In the genomic region with DNA sequence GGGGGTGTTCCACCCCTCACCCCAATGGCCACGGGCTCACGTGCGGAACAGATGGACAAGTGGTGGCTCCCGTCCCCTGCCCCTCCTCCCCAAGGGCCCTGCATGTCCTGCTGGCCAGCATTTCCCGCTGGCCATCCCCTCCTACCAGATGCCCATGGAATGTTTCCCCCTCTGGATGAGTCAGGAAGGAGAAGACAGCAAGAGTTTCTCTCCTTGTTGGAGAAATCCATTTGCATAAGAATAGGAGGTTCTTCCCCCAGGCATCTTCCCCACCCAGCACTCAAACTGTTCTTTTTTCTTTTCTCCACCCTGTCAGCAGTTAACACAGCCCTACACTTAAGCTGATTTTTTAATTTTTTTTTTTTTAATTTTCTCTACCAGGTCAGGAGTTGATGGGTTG, we compare ENCODE assay signal across 26 cellular contexts.
"Had no signal": no experiment of that assay in that cellular context is flagged by ENCODE, and none has a peak within 500 bp of the region (broad histone marks: within the 10 kb centered on the region; RNA-seq: fewer than 3 reads in every experiment).

No MANE protein-coding gene starts in this region.

- H3K27ac ChIP-seq: RWPE1, SJCRH30, VCaP had no signal

- H3K27ac Mint-ChIP-seq: activated CD4-positive, alpha-beta memory T cell treated with anti-CD3 and anti-CD28 coated beads, Interleukin-2, amount 10 ng/mL, durations not matched to agents 7 days and 5 days; activated CD4-positive, alpha-beta T cell treated with anti-CD3 and anti-CD28 coated beads for 36 hours; activated naive CD4-positive, alpha-beta T cell treated with anti-CD3 and anti-CD28 coated beads, Interleukin-2, amount 10 ng/mL, durations not matched to agents 7 days and 5 days; activated naive CD8-positive, alpha-beta T cell treated with anti-CD3 and anti-CD28 coated beads for 36 hours; activated T-helper 17 cell treated with anti-CD3 and anti-CD28 coated beads, Interleukin-2, amount 50 U/mL, for 72 hours had no signal

- H3K27me3 ChIP-seq: SJCRH30 had no signal

- H3K9ac ChIP-seq: SK-N-SH had no signal

- H3K9me3 ChIP-seq: SJCRH30, SK-N-SH had no signal

- H3K4me3 Mint-ChIP-seq: activated CD4-positive, alpha-beta memory T cell treated with anti-CD3 and anti-CD28 coated beads, Interleukin-2, amount 10 ng/mL, durations not matched to agents 7 days and 5 days; activated CD4-positive, alpha-beta T cell treated with anti-CD3 and anti-CD28 coated beads for 36 hours; activated naive CD4-positive, alpha-beta T cell treated with anti-CD3 and anti-CD28 coated beads, Interleukin-2, amount 10 ng/mL, durations not matched to agents 7 days and 5 days; activated naive CD8-positive, alpha-beta T cell treated with anti-CD3 and anti-CD28 coated beads for 36 hours; activated T-helper 17 cell treated with anti-CD3 and anti-CD28 coated beads, Interleukin-2, amount 50 U/mL, for 72 hours had no signal

- DNase-seq: activated CD4-positive, alpha-beta memory T cell treated with anti-CD3 and anti-CD28 coated beads, Interleukin-2, amount 10 ng/mL, durations not matched to agents 7 days and 5 days; activated CD4-positive, alpha-beta T cell treated with anti-CD3 and anti-CD28 coated beads for 36 hours; activated CD4-positive, alpha-beta T cell treated with anti-CD3 and anti-CD28 coated beads, Interleukin-2, amount 50 U/mL, for 1 hour; activated gamma-delta T cell treated with Interleukin-2 at 50 U/mL for 16 hours; activated naive CD4-positive, alpha-beta T cell treated with anti-CD3 and anti-CD28 coated beads, Interleukin-2, amount 10 ng/mL, durations not matched to agents 7 days and 5 days; activated naive CD8-positive, alpha-beta T cell treated with anti-CD3 and anti-CD28 coated beads for 36 hours; activated T-cell treated with anti-CD3 and anti-CD28 coated beads for 4 hours; activated T-cell treated with anti-CD3 and anti-CD28 coated beads, Interleukin-2, amount 50 U/mL, for 48 hours; Kasumi-1; NCI-H1105 treated with DMSO at 0.1 percent for 48 hours; NCI-H146; NCI-H187 treated with DMSO at 0.1 percent for 48 hours; NCI-H2081 treated with DMSO at 0.1 percent for 48 hours; NCI-H2227 treated with DMSO at 0.1 percent for 48 hours; NCI-H446 treated with DMSO at 0.1 percent for 48 hours; NCI-H526; NCI-H774; OCI-M1; Right ventricle myocardium superior; SK-N-SH; T-helper 1 cell had no signal

- ATAC-seq: activated CD4-positive, alpha-beta T cell treated with anti-CD3 and anti-CD28 coated beads for 36 hours; activated T-helper 17 cell treated with anti-CD3 and anti-CD28 coated beads, Interleukin-2, amount 50 U/mL, for 72 hours; Panc1 had no signal

- H3K36me3 Mint-ChIP-seq: activated naive CD4-positive, alpha-beta T cell treated with anti-CD3 and anti-CD28 coated beads, Interleukin-2, amount 10 ng/mL, durations not matched to agents 7 days and 5 days; activated naive CD8-positive, alpha-beta T cell treated with anti-CD3 and anti-CD28 coated beads for 36 hours had no signal

- H3K36me3 ChIP-seq: SJCRH30 had no signal

- H3K27me3 Mint-ChIP-seq: activated CD4-positive, alpha-beta memory T cell treated with anti-CD3 and anti-CD28 coated beads, Interleukin-2, amount 10 ng/mL, durations not matched to agents 7 days and 5 days; activated CD4-positive, alpha-beta T cell treated with anti-CD3 and anti-CD28 coated beads for 36 hours; activated naive CD4-positive, alpha-beta T cell treated with anti-CD3 and anti-CD28 coated beads, Interleukin-2, amount 10 ng/mL, durations not matched to agents 7 days and 5 days; activated naive CD8-positive, alpha-beta T cell treated with anti-CD3 and anti-CD28 coated beads for 36 hours; activated T-helper 17 cell treated with anti-CD3 and anti-CD28 coated beads, Interleukin-2, amount 50 U/mL, for 72 hours had no signal

- H3K9me3 Mint-ChIP-seq: activated CD4-positive, alpha-beta memory T cell treated with anti-CD3 and anti-CD28 coated beads, Interleukin-2, amount 10 ng/mL, durations not matched to agents 7 days and 5 days had no signal

- H3K4me3 ChIP-seq: SJCRH30 had no signal

- H3K4me1 ChIP-seq: SJCRH30 had no signal

- H3K4me1 Mint-ChIP-seq: activated CD4-positive, alpha-beta memory T cell treated with anti-CD3 and anti-CD28 coated beads, Interleukin-2, amount 10 ng/mL, durations not matched to agents 7 days and 5 days; activated CD4-positive, alpha-beta T cell treated with anti-CD3 and anti-CD28 coated beads for 36 hours; activated naive CD4-positive, alpha-beta T cell treated with anti-CD3 and anti-CD28 coated beads, Interleukin-2, amount 10 ng/mL, durations not matched to agents 7 days and 5 days; activated naive CD8-positive, alpha-beta T cell treated with anti-CD3 and anti-CD28 coated beads for 36 hours; activated T-helper 17 cell treated with anti-CD3 and anti-CD28 coated beads, Interleukin-2, amount 50 U/mL, for 72 hours had no signal
